22 cellular contexts compared by ENCODE assay signal in the genomic region with DNA sequence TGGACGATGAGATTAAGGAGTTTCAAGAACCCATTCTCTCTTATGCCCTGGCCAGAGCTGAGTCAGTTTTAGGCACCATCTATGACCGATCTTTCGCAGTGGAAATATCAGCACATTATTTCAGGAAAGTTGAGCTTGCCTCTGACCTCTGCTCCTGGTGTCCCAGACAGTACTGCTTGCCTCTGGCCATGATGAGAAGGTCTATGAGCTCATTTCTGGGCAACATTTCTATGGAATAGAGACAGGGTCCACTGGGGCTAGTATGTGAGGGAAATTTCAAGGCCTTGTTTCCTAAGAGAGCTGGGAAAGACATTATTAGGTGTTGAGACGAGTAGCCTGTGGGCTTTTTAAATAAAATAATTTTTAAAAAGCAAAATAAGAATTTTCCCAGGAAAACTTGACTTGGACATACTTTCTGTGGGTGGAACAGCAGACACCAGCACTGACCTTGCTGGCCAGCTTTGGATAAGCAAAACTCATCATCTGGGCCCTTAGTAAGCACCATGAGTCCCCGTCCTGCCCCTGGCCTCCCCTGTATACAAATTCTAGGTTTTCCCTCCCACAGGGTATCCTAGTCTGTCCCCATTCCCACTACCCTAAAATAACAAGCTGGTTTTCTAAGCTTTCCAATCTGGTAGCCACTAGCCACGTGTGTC. TPM values are rescaled to one million over a fixed set of nuclear protein-coding genes. Genes with fewer than 3 reads are reported as not detected.
"Had no signal": no experiment of that assay in that cellular context is flagged by ENCODE, and none has a peak within 500 bp of the region (broad histone marks: within the 10 kb centered on the region; RNA-seq: fewer than 3 reads in every experiment).

No MANE protein-coding gene starts in this region.

- H3K36me3 Mint-ChIP-seq: memory B cell, mesothelial cell of epicardium, natural killer cell had no signal

- H3K4me1 Mint-ChIP-seq: memory B cell, mesothelial cell of epicardium, natural killer cell, neural crest cell had no signal

- H3K4me3 Mint-ChIP-seq: dendritic cell treated with granulocyte-macrophage colony-stimulating factor and Interleukin-4, amounts not matched to agents 40 ng/mL and 50 ng/mL, for 4 days; effector memory CD8-positive, alpha-beta T cell; memory B cell; mesothelial cell of epicardium; natural killer cell; neural crest cell had no signal

- DNase-seq: effector memory CD8-positive, alpha-beta T cell; esophagus squamous epithelium; foreskin fibroblast; head of caudate nucleus; hypothalamus; kidney glomerular epithelial cell; lower lobe of right lung; natural killer cell; psoas muscle; retina; stimulated activated CD4-positive, alpha-beta T cell treated with anti-CD3 and anti-CD28 coated beads, Interleukin-2, amount 100 ng/mL, for 48 hours; stimulated activated naive CD8-positive, alpha-beta T cell treated with anti-CD3 and anti-CD28 coated beads, Interleukin-15, Interleukin-2, amounts not matched to agents 100 U/mL and 50 U/mL, for 24 hours; trophoblast cell had no signal

- H3K36me3 ChIP-seq: esophagus squamous epithelium, lower lobe of right lung had no signal

- H3K27me3 Mint-ChIP-seq: dendritic cell treated with granulocyte-macrophage colony-stimulating factor and Interleukin-4, amounts not matched to agents 40 ng/mL and 50 ng/mL, for 4 days; effector memory CD8-positive, alpha-beta T cell; memory B cell had no signal

- H3K4me3 ChIP-seq: esophagus squamous epithelium, lower lobe of right lung, psoas muscle, smooth muscle cell had no signal

- H3K27ac Mint-ChIP-seq: dendritic cell treated with granulocyte-macrophage colony-stimulating factor and Interleukin-4, amounts not matched to agents 40 ng/mL and 50 ng/mL, for 4 days; effector memory CD8-positive, alpha-beta T cell; memory B cell; mesothelial cell of epicardium; natural killer cell had no signal

- ATAC-seq: effector memory CD8-positive, alpha-beta T cell; left lobe of liver; lower lobe of right lung; natural killer cell; stimulated activated naive CD8-positive, alpha-beta T cell treated with anti-CD3 and anti-CD28 coated beads, Interleukin-15, Interleukin-2, amounts not matched to agents 100 U/mL and 50 U/mL, for 24 hours had no signal

- H3K27me3 ChIP-seq: esophagus squamous epithelium had no signal

- H3K4me1 ChIP-seq: esophagus squamous epithelium, lower lobe of right lung, parathyroid adenoma, psoas muscle had no signal

- H3K9me3 Mint-ChIP-seq: dendritic cell treated with granulocyte-macrophage colony-stimulating factor and Interleukin-4, amounts not matched to agents 40 ng/mL and 50 ng/mL, for 4 days; mesothelial cell of epicardium; neural crest cell had no signal

- H3K9me3 ChIP-seq: esophagus squamous epithelium, lower lobe of right lung, psoas muscle had no signal

- H3K27ac ChIP-seq: esophagus squamous epithelium, lower lobe of right lung, parathyroid adenoma, psoas muscle had no signal

RNA-seq across cellular contexts. Expression of gene DIO2, which starts 43.4 kb away (rescaled TPM):
- total RNA-seq: bronchial epithelial cell, epithelial cell of proximal tubule, natural killer cell had no signal
